In genomic region chr1:51494138-51494830, GRCh38 we compare ENCODE assay signal across 1 cellular context.
TF ChIP-seq lines count a peak whose summit lies in the region.

No MANE protein-coding gene starts in this region.

TF ChIP-seq in HCT116, 20 proteins besides CTCF, POLR2A, EP300 and RAD21 (continued from another document):
- no peak for TF ChIP-seq ZBTB33 (IDR thresholded peaks at IDR 0.05; ENCODE audit: extremely low read depth, insufficient replicate concordance, low read length)
- TF ChIP-seq SRF (IDR thresholded peaks at IDR 0.05; ENCODE audit: low read depth): no peak
- TF ChIP-seq CEBPB (IDR thresholded peaks at IDR 0.05; ENCODE audit: low read depth): no peak
- TF ChIP-seq SIN3A (IDR thresholded peaks at IDR 0.05; ENCODE audit: low read depth): no peak
- no peak for TF ChIP-seq ZNF274 (IDR thresholded peaks at IDR 0.05; ENCODE audit: low read depth, low read length)
- no peak for TF ChIP-seq EZH2 (IDR thresholded peaks at IDR 0.05)
